Comparison of ENCODE assay signal across 1 cellular context in the genomic region with DNA sequence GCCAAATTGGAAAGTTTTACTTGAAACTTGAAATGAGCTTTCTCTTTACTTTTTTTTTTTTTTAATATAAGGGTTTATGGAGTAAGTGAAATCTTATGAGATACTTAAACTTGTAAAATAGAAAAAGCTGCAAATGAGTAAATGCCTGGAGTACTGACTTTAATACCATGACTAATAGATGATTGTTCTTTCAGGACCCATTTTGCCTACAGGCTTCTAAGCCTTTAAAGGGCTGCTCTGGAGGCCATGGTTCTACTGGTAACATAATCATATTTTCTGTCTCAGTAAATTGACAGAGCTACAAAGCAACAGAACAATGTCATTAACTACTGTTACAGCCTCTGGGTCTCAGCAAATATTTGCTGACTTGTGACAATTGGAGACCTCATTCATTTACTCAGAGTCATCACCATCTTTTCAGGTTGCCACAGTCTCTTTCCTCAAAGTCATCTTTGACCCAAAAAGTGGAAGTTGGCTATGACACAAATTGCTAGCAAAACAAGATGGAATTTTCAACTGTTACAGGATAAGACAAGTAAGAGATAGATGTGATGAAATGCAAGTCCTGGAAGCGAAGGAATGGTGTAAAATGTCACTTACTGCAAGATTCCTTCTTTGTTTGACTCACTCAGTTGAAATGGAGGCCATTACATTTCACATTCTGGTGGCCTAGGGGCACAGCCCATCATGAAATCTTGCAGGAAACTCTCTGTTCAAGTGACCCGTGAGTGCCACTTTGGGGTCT.
TF ChIP-seq lines count a peak whose summit lies in the region.

No MANE protein-coding gene starts in this region.

TF ChIP-seq in HepG2, 621 proteins besides CTCF, POLR2A, EP300 and RAD21 (continued from another document):
- TF ChIP-seq ZNF12 (CRISPR knock-in tag; IDR thresholded peaks at IDR 0.05): 0 out of 2 replicates have a peak, but pooled peaks have one; percentile 19
- TF ChIP-seq FOXM1 (CRISPR knock-in tag; IDR thresholded peaks at IDR 0.05): no peak
- TF ChIP-seq, protein P1, sequence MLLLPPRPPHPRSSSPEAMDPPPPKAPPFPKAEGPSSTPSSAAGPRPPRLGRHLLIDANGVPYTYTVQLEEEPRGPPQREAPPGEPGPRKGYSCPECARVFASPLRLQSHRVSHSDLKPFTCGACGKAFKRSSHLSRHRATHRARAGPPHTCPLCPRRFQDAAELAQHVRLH (CRISPR knock-in tag; IDR thresholded peaks at IDR 0.05; ENCODE audit: borderline replicate concordance, low read depth): no peak
- TF ChIP-seq NCOA1 (CRISPR knock-in tag; IDR thresholded peaks at IDR 0.05): no peak
- TF ChIP-seq, protein P2, sequence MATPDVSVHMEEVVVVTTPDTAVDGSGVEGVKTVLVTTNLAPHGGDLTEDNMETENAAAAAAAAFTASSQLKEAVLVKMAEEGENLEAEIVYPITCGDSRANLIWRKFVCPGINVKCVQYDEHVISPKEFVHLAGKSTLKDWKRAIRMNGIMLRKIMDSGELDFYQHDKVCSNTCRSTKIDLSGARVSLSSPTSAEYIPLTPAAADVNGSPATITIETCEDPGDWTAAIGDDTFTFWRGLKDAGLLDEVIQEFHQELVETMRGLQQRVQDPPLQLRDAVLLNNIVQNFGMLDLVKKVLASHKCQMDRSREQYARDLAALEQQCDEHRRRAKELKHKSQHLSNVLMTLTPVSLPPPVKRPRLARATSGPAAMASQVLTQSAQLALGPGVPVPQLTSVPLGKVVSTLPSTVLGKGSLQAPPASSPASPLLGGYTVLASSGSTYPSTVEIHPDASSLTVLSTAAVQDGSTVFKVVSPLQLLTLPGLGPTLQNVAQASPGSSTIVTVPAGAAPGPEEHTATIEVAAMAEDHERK (CRISPR knock-in tag; IDR thresholded peaks at IDR 0.05; ENCODE audit: low read depth): no peak
- no peak for TF ChIP-seq MAFG (CRISPR knock-in tag; IDR thresholded peaks at IDR 0.05)
- no peak for TF ChIP-seq MEIS2 (CRISPR knock-in tag; IDR thresholded peaks at IDR 0.05)
- TF ChIP-seq MAFF (IDR thresholded peaks at IDR 0.05; ENCODE audit: low read depth, low read length): peak; percentile 94
- TF ChIP-seq PPARG (CRISPR knock-in tag; conservative IDR thresholded peaks at IDR 0.05): peak; percentile 79
- no peak for TF ChIP-seq ZNF180 (CRISPR knock-in tag; IDR thresholded peaks at IDR 0.05; ENCODE audit: borderline replicate concordance, low read depth)
- TF ChIP-seq TCF7 (IDR thresholded peaks at IDR 0.05; ENCODE audit: low read depth): peak; percentile 66
- peak; percentile 49; the same call in 1 of the 2 replicates for TF ChIP-seq NR2F6 (IDR thresholded peaks at IDR 0.05)
- TF ChIP-seq NR2F6 (CRISPR knock-in tag; IDR thresholded peaks at IDR 0.05): peak; percentile 21; the same call in 1 of the 2 replicates
- TF ChIP-seq SOX6 (IDR thresholded peaks at IDR 0.05): no peak
- TF ChIP-seq SOX6 (CRISPR knock-in tag; IDR thresholded peaks at IDR 0.05): peak; percentile 76
- peak; percentile 43; the same call in 1 of the 2 replicates for TF ChIP-seq ETV5 (CRISPR knock-in tag; IDR thresholded peaks at IDR 0.05; ENCODE audit: borderline replicate concordance)
- TF ChIP-seq RARA (CRISPR knock-in tag; IDR thresholded peaks at IDR 0.05): peak; percentile 43; the same call in 1 of the 2 replicates
- peak; percentile 20; the same call in 1 of the 2 replicates for TF ChIP-seq ISL2 (CRISPR knock-in tag; IDR thresholded peaks at IDR 0.05)
- 0 out of 2 replicates have a peak, but pooled peaks have one; percentile 33 for TF ChIP-seq MED1 (CRISPR knock-in tag; IDR thresholded peaks at IDR 0.05)
- TF ChIP-seq MAFK (conservative IDR thresholded peaks at IDR 0.05 in 1 of 2, IDR thresholded peaks at IDR 0.05 in 1 of 2; ENCODE audit: low read length in 2 of 2): peak; percentile 91 to 95
- TF ChIP-seq ZBTB21 (CRISPR knock-in tag; IDR thresholded peaks at IDR 0.05): peak; percentile 69
- no peak for TF ChIP-seq MBD4 (IDR thresholded peaks at IDR 0.05; ENCODE audit: borderline replicate concordance, low read length)
- TF ChIP-seq, protein P3, sequence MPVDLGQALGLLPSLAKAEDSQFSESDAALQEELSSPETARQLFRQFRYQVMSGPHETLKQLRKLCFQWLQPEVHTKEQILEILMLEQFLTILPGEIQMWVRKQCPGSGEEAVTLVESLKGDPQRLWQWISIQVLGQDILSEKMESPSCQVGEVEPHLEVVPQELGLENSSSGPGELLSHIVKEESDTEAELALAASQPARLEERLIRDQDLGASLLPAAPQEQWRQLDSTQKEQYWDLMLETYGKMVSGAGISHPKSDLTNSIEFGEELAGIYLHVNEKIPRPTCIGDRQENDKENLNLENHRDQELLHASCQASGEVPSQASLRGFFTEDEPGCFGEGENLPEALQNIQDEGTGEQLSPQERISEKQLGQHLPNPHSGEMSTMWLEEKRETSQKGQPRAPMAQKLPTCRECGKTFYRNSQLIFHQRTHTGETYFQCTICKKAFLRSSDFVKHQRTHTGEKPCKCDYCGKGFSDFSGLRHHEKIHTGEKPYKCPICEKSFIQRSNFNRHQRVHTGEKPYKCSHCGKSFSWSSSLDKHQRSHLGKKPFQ (CRISPR knock-in tag; IDR thresholded peaks at IDR 0.05; ENCODE audit: insufficient replicate concordance): no peak
- TF ChIP-seq KLF13 (CRISPR knock-in tag; IDR thresholded peaks at IDR 0.05): no peak
- TF ChIP-seq ZNF703 (CRISPR knock-in tag; IDR thresholded peaks at IDR 0.05; ENCODE audit: borderline replicate concordance): no peak
- TF ChIP-seq, protein P4, sequence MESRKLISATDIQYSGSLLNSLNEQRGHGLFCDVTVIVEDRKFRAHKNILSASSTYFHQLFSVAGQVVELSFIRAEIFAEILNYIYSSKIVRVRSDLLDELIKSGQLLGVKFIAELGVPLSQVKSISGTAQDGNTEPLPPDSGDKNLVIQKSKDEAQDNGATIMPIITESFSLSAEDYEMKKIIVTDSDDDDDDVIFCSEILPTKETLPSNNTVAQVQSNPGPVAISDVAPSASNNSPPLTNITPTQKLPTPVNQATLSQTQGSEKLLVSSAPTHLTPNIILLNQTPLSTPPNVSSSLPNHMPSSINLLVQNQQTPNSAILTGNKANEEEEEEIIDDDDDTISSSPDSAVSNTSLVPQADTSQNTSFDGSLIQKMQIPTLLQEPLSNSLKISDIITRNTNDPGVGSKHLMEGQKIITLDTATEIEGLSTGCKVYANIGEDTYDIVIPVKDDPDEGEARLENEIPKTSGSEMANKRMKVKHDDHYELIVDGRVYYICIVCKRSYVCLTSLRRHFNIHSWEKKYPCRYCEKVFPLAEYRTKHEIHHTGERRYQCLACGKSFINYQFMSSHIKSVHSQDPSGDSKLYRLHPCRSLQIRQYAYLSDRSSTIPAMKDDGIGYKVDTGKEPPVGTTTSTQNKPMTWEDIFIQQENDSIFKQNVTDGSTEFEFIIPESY (CRISPR knock-in tag; IDR thresholded peaks at IDR 0.05): no peak
- TF ChIP-seq NFE2L2 (IDR thresholded peaks at IDR 0.05; ENCODE audit: low read length): no peak
- TF ChIP-seq RXRB (CRISPR knock-in tag; IDR thresholded peaks at IDR 0.05; ENCODE audit: borderline replicate concordance): 0 out of 2 replicates have a peak, but pooled peaks have one; percentile 26
- TF ChIP-seq STAG1 (CRISPR knock-in tag; IDR thresholded peaks at IDR 0.05): no peak
